Comparison of ENCODE assay signal across 8 cellular contexts in genomic region chr1:33634806-33635205, GRCh38.
DNase-seq lines count a peak whose midpoint lies in the region; ATAC-seq and TF ChIP-seq lines count a peak whose summit lies in the region.

No MANE protein-coding gene starts in this region.

- no peaks in the 10 kb centered on the region for H3K4me1 ChIP-seq in OCI-LY3 (ENCODE audit: low read length)

- H3K9me3 Mint-ChIP-seq in endothelial cell (ENCODE audit: unreplicated experiment): no peaks in the 10 kb centered on the region

- no peak overlapping the region for H3K27ac ChIP-seq in OCI-LY3 (ENCODE audit: low read length)

- H3K27me3 Mint-ChIP-seq in endothelial cell (ENCODE audit: unreplicated experiment): peaks cover 4% of the 10 kb centered on the region

- no peak overlapping the region for H3K4me2 ChIP-seq in OCI-LY3 (ENCODE audit: low read length)

- H3K79me2 ChIP-seq in OCI-LY3 (ENCODE audit: low read length): no peaks in the 10 kb centered on the region

- no peak overlapping the region for H3K9ac ChIP-seq in OCI-LY3 (ENCODE audit: low read length)

- DNase-seq in activated naive CD4-positive, alpha-beta T cell treated with Interleukin-2 at 50 U/mL for 16 hours: peak; percentile 7
- no peak for DNase-seq in activated naive CD4-positive, alpha-beta T cell (lab: John Stamatoyannopoulos, UW)
- DNase-seq in endothelial cell (ENCODE audit: low spot score) (peak; percentile 66), myocyte (ENCODE audit: low read depth) (peak; percentile 32), NCI-H2227 treated with DMSO at 0.1 percent for 48 hours (lab: John Stamatoyannopoulos, UW) (no peak)

- no peak overlapping the region for H3K4me3 Mint-ChIP-seq in endothelial cell (ENCODE audit: unreplicated experiment)

- H3K4me1 Mint-ChIP-seq in endothelial cell (ENCODE audit: unreplicated experiment): peaks cover 4% of the 10 kb centered on the region

- H3K36me3 Mint-ChIP-seq in endothelial cell (ENCODE audit: low read depth, unreplicated experiment): no peaks in the 10 kb centered on the region

- peak; percentile 63 for TF ChIP-seq CTCF in OCI-LY3 (IDR thresholded peaks at IDR 0.05; ENCODE audit: low read depth, low read length)
- peak; percentile 76 for TF ChIP-seq CTCF in endothelial cell (IDR thresholded peaks at IDR 0.05; ENCODE audit: unreplicated experiment)

- H3K27me3 ChIP-seq in OCI-LY3 (ENCODE audit: low read depth, low read length): no peaks in the 10 kb centered on the region

- H3K4me3 ChIP-seq in OCI-LY3 (ENCODE audit: low read length): no peak overlapping the region

- H4K20me1 ChIP-seq in OCI-LY3 (ENCODE audit: insufficient read depth, low read length): no peaks in the 10 kb centered on the region

- no peaks in the 10 kb centered on the region for H3K9me3 ChIP-seq in OCI-LY3 (ENCODE audit: insufficient read depth, low read length)

- ATAC-seq in GM21390 (IDR thresholded peaks at IDR 0.05; ENCODE audit: unreplicated experiment): no peak
- no peak for ATAC-seq in HG02852 (IDR thresholded peaks at IDR 0.05; ENCODE audit: unreplicated experiment)

- H3K27ac Mint-ChIP-seq in endothelial cell (ENCODE audit: unreplicated experiment): no peak overlapping the region

- H2AFZ ChIP-seq in OCI-LY3 (ENCODE audit: low read depth, low read length): no peak overlapping the region

- H3K36me3 ChIP-seq in OCI-LY3 (replicated peaks; ENCODE audit: low read depth, low read length): no peaks in the 10 kb centered on the region

Comparison
In these comparisons a context has a peak if more than half of its experiments do, and no peak if none do; other contexts are left out.
1. DNase-seq: peak in activated naive CD4-positive, alpha-beta T cell treated with Interleukin-2 at 50 U/mL for 16 hours (single experiment), endothelial cell (single experiment) and myocyte (single experiment); none in activated naive CD4-positive, alpha-beta T cell (0 of 4) and NCI-H2227 treated with DMSO at 0.1 percent for 48 hours (single experiment).